ENCODE assay signal across 1 cellular context in genomic region chr9:132125361-132125760, GRCh38.
TF ChIP-seq lines count a peak whose summit lies in the region.

No MANE protein-coding gene starts in this region.

TF ChIP-seq in GM23338, 12 proteins besides CTCF, POLR2A, EP300 and RAD21:
- TF ChIP-seq ZNF462 (CRISPR knock-in tag; IDR thresholded peaks at IDR 0.05) = peak; percentile 74; the same call in 1 of the 2 replicates
- no peak for TF ChIP-seq REST (IDR thresholded peaks at IDR 0.05; ENCODE audit: unreplicated experiment)
